In genomic region chr2:142127248-142127647, GRCh38 we compare ENCODE assay signal across 31 cellular contexts. TPM values are rescaled to one million over a fixed set of nuclear protein-coding genes. Genes with fewer than 3 reads are reported as not detected.
"Had no signal": no experiment of that assay in that cellular context is flagged by ENCODE, and none has a peak within 500 bp of the region (broad histone marks: within the 10 kb centered on the region; RNA-seq: fewer than 3 reads in every experiment).

No MANE protein-coding gene starts in this region.

- DNase-seq: activated B cell treated with CpG ODN at 0.5 μM for 24 hours; activated CD4-positive, alpha-beta T cell treated with anti-CD3 and anti-CD28 coated beads for 48 hours; activated CD4-positive, alpha-beta T cell treated with anti-CD3 and anti-CD28 coated beads, Interleukin-2, amount 50 U/mL, for 1 hour; activated CD4-positive, alpha-beta T cell treated with anti-CD3 and anti-CD28 coated beads, Interleukin-2, amount 50 U/mL, for 48 hours; activated CD8-positive, alpha-beta memory T cell treated with anti-CD3 and anti-CD28 coated beads for 24 hours; activated CD8-positive, alpha-beta T cell treated with anti-CD3 and anti-CD28 coated beads for 36 hours; activated effector memory CD4-positive, alpha-beta T cell treated with anti-CD3 and anti-CD28 coated beads, Interleukin-2, amount 50 U/mL, for 16 hours; activated naive CD4-positive, alpha-beta T cell treated with anti-CD3 and anti-CD28 coated beads for 36 hours; activated naive CD8-positive, alpha-beta T cell treated with anti-CD3 and anti-CD28 coated beads for 36 hours; activated naive CD8-positive, alpha-beta T cell treated with anti-CD3 and anti-CD28 coated beads, Interleukin-2, amount 50 U/mL, for 24 hours; activated T-cell treated with anti-CD3 and anti-CD28 coated beads, Interleukin-2, amount 50 U/mL, for 4 hours; adrenal gland; amygdala; aorta; body of pancreas; central memory CD4-positive, alpha-beta T cell; effector CD4-positive, alpha-beta T cell; effector memory CD8-positive, alpha-beta T cell; erythroblast; foreskin keratinocyte; gastrocnemius medialis; T-helper 1 cell; T-helper 17 cell; T1000; WERI-Rb-1 had no signal

- H3K4me3 ChIP-seq: adrenal gland, body of pancreas, breast epithelium, cardiac muscle cell, coronary artery, esophagus muscularis mucosa, gastrocnemius medialis had no signal

- H3K36me3 ChIP-seq: adrenal gland, breast epithelium, cardiac muscle cell, esophagus muscularis mucosa, gastrocnemius medialis, WERI-Rb-1 had no signal

- H3K4me1 ChIP-seq: breast epithelium, foreskin keratinocyte had no signal

- H3K27ac ChIP-seq: adrenal gland, body of pancreas, breast epithelium, cardiac muscle cell, coronary artery, esophagus muscularis mucosa, foreskin keratinocyte, gastrocnemius medialis, WERI-Rb-1 had no signal

- ATAC-seq: activated CD4-positive, CD25-positive, alpha-beta regulatory T cell treated with anti-CD3 and anti-CD28 coated beads, Interleukin-2, amount 50 U/mL, for 24 hours; activated CD8-positive, alpha-beta T cell treated with anti-CD3 and anti-CD28 coated beads for 36 hours; activated naive CD8-positive, alpha-beta T cell treated with anti-CD3 and anti-CD28 coated beads, Interleukin-2, amount 50 U/mL, for 24 hours; activated T-cell treated with anti-CD3 and anti-CD28 coated beads, Interleukin-2, amount 50 U/mL, for 4 hours; body of pancreas; effector memory CD8-positive, alpha-beta T cell; foreskin keratinocyte; gastrocnemius medialis; T-helper 17 cell had no signal

- H3K27me3 ChIP-seq: body of pancreas, breast epithelium had no signal

- H3K9me3 ChIP-seq: adrenal gland, body of pancreas, breast epithelium, esophagus muscularis mucosa, gastrocnemius medialis had no signal

RNA-seq across cellular contexts. Expression of gene LRP1B, which starts 3.6 kb away (rescaled TPM):
- total RNA-seq: activated B cell treated with CpG ODN at 0.5 μM for 24 hours; activated CD8-positive, alpha-beta T cell treated with anti-CD3 and anti-CD28 coated beads for 36 hours; activated naive CD4-positive, alpha-beta T cell treated with anti-CD3 and anti-CD28 coated beads for 36 hours; activated naive CD8-positive, alpha-beta T cell treated with anti-CD3 and anti-CD28 coated beads for 36 hours; activated T-cell treated with anti-CD3 and anti-CD28 coated beads, Interleukin-2, amount 50 U/mL, for 4 hours; activated T-helper 2 cell treated with anti-CD3 and anti-CD28 coated beads, Interferon-gamma antibody, Interleukin-2, Interleukin-4, amounts not matched to agents 10 μg/mL and 5 μg/mL and 100 μg/mL, durations not matched to agents 14 hours and 24 hours and 36 hours; foreskin keratinocyte had no signal
- polyA plus RNA-seq: aorta had no signal
